Comparison of ENCODE assay signal across 8 cellular contexts in genomic region chr1:93980320-93980744, GRCh38.
A peak's percentile ranks its signal among the peaks of the same experiment; 100 is the strongest.
DNase-seq lines count a peak whose midpoint lies in the region; ATAC-seq, FAIRE-seq and TF ChIP-seq lines count a peak whose summit lies in the region.

No MANE protein-coding gene starts in this region.

- peak; percentile 37; the same call in 1 of the 2 replicates for TF ChIP-seq CTCF in 22Rv1 (IDR thresholded peaks at IDR 0.05)
- TF ChIP-seq CTCF in GM23338 (conservative IDR thresholded peaks at IDR 0.05; ENCODE audit: low read depth in 2 of 2), result peak; percentile 69 to 80
- peak; percentile 49 for TF ChIP-seq CTCF in SK-N-SH (IDR thresholded peaks at IDR 0.05)
- TF ChIP-seq CTCF in keratinocyte (optimal IDR thresholded peaks at IDR 0.05 in 1 of 3, IDR thresholded peaks at IDR 0.05 in 1 of 3, conservative IDR thresholded peaks at IDR 0.05 in 1 of 3; ENCODE audit: extremely low read depth in 1 of 3, insufficient read depth in 2 of 3, low read length in 3 of 3), result peak; percentile 17 to 43 (median 38)

- H3K36me3 ChIP-seq in GM23338 (ENCODE audit: insufficient read depth), result no peaks in the 10 kb centered on the region
- H3K36me3 ChIP-seq in SK-N-SH (replicated peaks in 1 of 2; ENCODE audit: control insufficient read depth in 1 of 2, insufficient read depth in 2 of 2, low read length in 1 of 2), result no peaks in the 10 kb centered on the region
- no peaks in the 10 kb centered on the region for H3K36me3 ChIP-seq in keratinocyte (ENCODE audit: control insufficient read depth in 2 of 2, extremely low read depth in 1 of 2, insufficient read depth in 2 of 2, low read length in 2 of 2)

- H3F3A ChIP-seq in GM23338 (replicated peaks; ENCODE audit: low read depth), result no peaks in the 10 kb centered on the region
- H3F3A ChIP-seq in SK-N-SH (replicated peaks; ENCODE audit: insufficient read depth), result peaks cover 27% of the 10 kb centered on the region

- peak overlapping the region; percentile 18; the same call in 1 of the 2 replicates for H3K9ac ChIP-seq in SK-N-SH
- no peak overlapping the region for H3K9ac ChIP-seq in keratinocyte (ENCODE audit: control insufficient read depth, extremely low read depth, insufficient read depth, low read length)

- H3K79me2 ChIP-seq in GM23338 (replicated peaks; ENCODE audit: insufficient read depth) (no peaks in the 10 kb centered on the region), SK-N-SH (ENCODE audit: insufficient read depth) (no peaks in the 10 kb centered on the region), keratinocyte (ENCODE audit: control insufficient read depth, insufficient read depth, low read length) (no peaks in the 10 kb centered on the region)

- 100% methylated on average over 2 of the region's 2 CpGs for WGBS in SK-N-SH (ENCODE audit: low lambda C conversion rate)

- no peak overlapping the region for H3K4me3 Mint-ChIP-seq in GM23338

- no peak; the same call in 1 of the 2 replicates for TF ChIP-seq RAD21 in SK-N-SH (IDR thresholded peaks at IDR 0.05; ENCODE audit: low read length)

- H3K9me2 ChIP-seq in GM23338 (ENCODE audit: insufficient read depth) (no peaks in the 10 kb centered on the region), SK-N-SH (no peaks in the 10 kb centered on the region)

- H3K9me1 ChIP-seq in keratinocyte (ENCODE audit: control insufficient read depth, extremely low read depth, insufficient read depth, low read length), result no peaks in the 10 kb centered on the region

- H3K4me2 ChIP-seq in GM23338, result no peak overlapping the region
- H3K4me2 ChIP-seq in SK-N-SH, result no peak overlapping the region
- H3K4me2 ChIP-seq in keratinocyte (ENCODE audit: control insufficient read depth, extremely low read depth, insufficient read depth, low read depth, low read length), result no peak overlapping the region

- H3K27ac Mint-ChIP-seq in GM23338, result no peak overlapping the region

- H3K9me3 ChIP-seq in SK-N-SH (no peaks in the 10 kb centered on the region), keratinocyte (ENCODE audit: control insufficient read depth, low read depth, low read length) (no peaks in the 10 kb centered on the region)

- peaks cover 18% of the 10 kb centered on the region; the same call in 2 of the 3 replicates for H3K4me1 Mint-ChIP-seq in GM23338

- CTCF ChIA-PET in SK-N-SH (lab: Yijun Ruan, JAX), result interaction anchor here (0.8 to 2.5 kb wide), 6 partner anchors 10 to 71 kb away, joined by 3 to 7 read pairs (median 5); partner anchors contain the start of gene GCLM

- DNase-seq in GM23338 (ENCODE audit: low spot score), result peak; percentile 82
- DNase-seq in SK-N-SH, result peak; percentile 30
- DNase-seq in keratinocyte (ENCODE audit: low read depth, low spot score), result no peak

- H3K4me1 ChIP-seq in GM23338 (ENCODE audit: insufficient read depth), result peaks cover 6% of the 10 kb centered on the region
- peaks cover 4 to 24% of the 10 kb centered on the region in 2 experiments; a peak in 3 of 4 replicates for H3K4me1 ChIP-seq in SK-N-SH (ENCODE audit: control insufficient read depth in 1 of 2, insufficient read depth in 2 of 2, low read depth in 1 of 2, low read length in 1 of 2)
- peaks cover 51% of the 10 kb centered on the region for H3K4me1 ChIP-seq in keratinocyte (ENCODE audit: control insufficient read depth, extremely low read depth, insufficient read depth, low read length)

- ATAC-seq in GM23338 (peak; percentile 96), GM21515 (IDR thresholded peaks at IDR 0.05; ENCODE audit: unreplicated experiment) (no peak), GM19395 (IDR thresholded peaks at IDR 0.05; ENCODE audit: unreplicated experiment) (no peak), HG03439 (IDR thresholded peaks at IDR 0.05; ENCODE audit: unreplicated experiment) (no peak), HG02610 (IDR thresholded peaks at IDR 0.05; ENCODE audit: unreplicated experiment) (no peak)

- peaks cover 3% of the 10 kb centered on the region; the same call in 2 of the 3 replicates for H3K9me3 Mint-ChIP-seq in GM23338

- H3K27ac ChIP-seq in 22Rv1, result no peak overlapping the region
- no peak overlapping the region for H3K27ac ChIP-seq in GM23338 (ENCODE audit: low read depth)
- peak overlapping the region in 1 of 2 experiments; percentile 39; a peak in 2 of 4 replicates for H3K27ac ChIP-seq in SK-N-SH (ENCODE audit: low read depth in 2 of 2, low read length in 1 of 2)
- H3K27ac ChIP-seq in keratinocyte (ENCODE audit: control insufficient read depth, insufficient read depth, low read length), result no peak overlapping the region

- dilution Hi-C loops in keratinocyte (cut with MboI; ENCODE audit: extremely low pct_ligation_motif_present, low sequenced_read_pairs), result no loop called here

- peak; percentile 43 for FAIRE-seq in keratinocyte (lab: Jason Lieb, UNC)

- no peaks in the 10 kb centered on the region for H4K20me1 ChIP-seq in GM23338 (replicated peaks; ENCODE audit: insufficient read depth)
- no peaks in the 10 kb centered on the region for H4K20me1 ChIP-seq in SK-N-SH (ENCODE audit: insufficient read depth)
- H4K20me1 ChIP-seq in keratinocyte (ENCODE audit: control insufficient read depth, extremely low read depth, insufficient read depth, low read length), result no peaks in the 10 kb centered on the region

- peaks cover 4% of the 10 kb centered on the region for H3K27me3 Mint-ChIP-seq in GM23338 (ENCODE audit: insufficient read depth, low read depth, poor library complexity)

- peak overlapping the region; percentile 93; the same call in 1 of the 2 replicates for H2AFZ ChIP-seq in GM23338
- H2AFZ ChIP-seq in SK-N-SH (ENCODE audit: low read depth), result peak overlapping the region; percentile 58
- peak overlapping the region; percentile 35 for H2AFZ ChIP-seq in keratinocyte (ENCODE audit: control insufficient read depth, low read length)

- no peak overlapping the region for H3K4me3 ChIP-seq in GM23338
- H3K4me3 ChIP-seq in SK-N-SH (ENCODE audit: low read depth in 2 of 2, low read length in 1 of 2), result no peak overlapping the region
- no peak overlapping the region for H3K4me3 ChIP-seq in keratinocyte (ENCODE audit: control insufficient read depth in 2 of 3, extremely low read depth in 1 of 3, insufficient read depth in 2 of 3, low read depth in 1 of 3, low read length in 3 of 3)

- TF ChIP-seq EP300 in SK-N-SH (IDR thresholded peaks at IDR 0.05; ENCODE audit: borderline replicate concordance in 1 of 2, low read depth in 1 of 2, low read length in 1 of 2), result no peak

- H3K27me3 ChIP-seq in GM23338 (ENCODE audit: insufficient read depth), result no peaks in the 10 kb centered on the region
- no peaks in the 10 kb centered on the region for H3K27me3 ChIP-seq in SK-N-SH (ENCODE audit: insufficient read depth)
- no peaks in the 10 kb centered on the region for H3K27me3 ChIP-seq in keratinocyte (ENCODE audit: control insufficient read depth, extremely low read depth, insufficient read depth, low read length)

- H3K36me3 Mint-ChIP-seq in GM23338 (ENCODE audit: low read depth), result no peaks in the 10 kb centered on the region

- POLR2A ChIA-PET in SK-N-SH (lab: Yijun Ruan, JAX), result interaction anchor here (0.6 kb wide), 1 partner anchor 85 kb away, joined by 3 read pairs; no protein-coding TSS in a partner anchor

TF ChIP-seq in GM23338, 12 proteins besides CTCF, POLR2A, EP300 and RAD21 (continues in another document):
- TF ChIP-seq EZH2phosphoT487 (IDR thresholded peaks at IDR 0.05; ENCODE audit: unreplicated experiment) (no peak), EZH2 (IDR thresholded peaks at IDR 0.05; ENCODE audit: low read depth, unreplicated experiment) (no peak), CREB1 (CRISPR knock-in tag; IDR thresholded peaks at IDR 0.05; ENCODE audit: low read depth) (no peak), JUNB (IDR thresholded peaks at IDR 0.05; ENCODE audit: unreplicated experiment) (no peak)

TF ChIP-seq in SK-N-SH, 30 proteins besides CTCF, POLR2A, EP300 and RAD21:
- TF ChIP-seq GABPA (IDR thresholded peaks at IDR 0.05; ENCODE audit: low read depth) (no peak), RCOR1 (IDR thresholded peaks at IDR 0.05; ENCODE audit: low read length) (no peak), TEAD4 (IDR thresholded peaks at IDR 0.05; ENCODE audit: borderline replicate concordance, insufficient read depth) (no peak), PBX3 (IDR thresholded peaks at IDR 0.05) (no peak)
TF ChIP-seq in SK-N-SH: peak in this region for 0.

Comparison
In these comparisons a context has a peak if more than half of its experiments do, and no peak if none do; other contexts are left out.
1. H2AFZ ChIP-seq: peak in every context shown above with its lines; median percentile 93 in GM23338; 58 in SK-N-SH; 35 in keratinocyte.